8 cellular contexts compared by ENCODE assay signal in genomic region chr19:8446055-8446709, GRCh38. TPM values are rescaled to one million over a fixed set of nuclear protein-coding genes. Genes with fewer than 3 reads are reported as not detected.
DNase-seq lines count a peak whose midpoint lies in the region; ATAC-seq and TF ChIP-seq lines count a peak whose summit lies in the region.

No MANE protein-coding gene starts in this region.

- H3K9ac ChIP-seq in mesenchymal stem cell (ENCODE audit: low read length): peak overlapping the region; percentile 98

- no peak overlapping the region for H4K8ac ChIP-seq in mesenchymal stem cell (ENCODE audit: low read length)

- intact Hi-C loops in heart left ventricle (cut with DNase I): loop anchor here in 6 of 10 donors (5.0 to 10.0 kb wide), 4 partner anchors 34 to 94 kb away; partner anchors contain the start of genes MARCHF2 (in 5 of the 6), PRAM1 (in 1 of the 6) and ZNF414 (in 1 of the 6)
- intact Hi-C loops in Right ventricle myocardium superior (cut with DNase I): no loop called here
- intact Hi-C loops in body of pancreas (cut with DNase I): no loop called here

- H3K4ac ChIP-seq in mesenchymal stem cell (ENCODE audit: low read depth in 1 of 2, low read length in 2 of 2): no peak overlapping the region

- ATAC-seq in heart left ventricle: no peak
- ATAC-seq in Right ventricle myocardium superior (ENCODE audit: poor library complexity): no peak
- ATAC-seq in body of pancreas: no peak
- ATAC-seq in GM21825 (IDR thresholded peaks at IDR 0.05; ENCODE audit: unreplicated experiment): no peak

- H3K4me1 ChIP-seq in heart left ventricle: peaks cover 14 to 61% (median 51%) of the 10 kb centered on the region in 12 donors
- peaks cover 44% of the 10 kb centered on the region for H3K4me1 ChIP-seq in body of pancreas
- peaks cover 22% of the 10 kb centered on the region for H3K4me1 ChIP-seq in mesenchymal stem cell (ENCODE audit: control insufficient read depth, insufficient read depth, low read depth, low read length)
- H3K4me1 ChIP-seq in urinary bladder (ENCODE audit: insufficient read depth): peaks cover 3% of the 10 kb centered on the region

- no peak overlapping the region for H2AFZ ChIP-seq in mesenchymal stem cell (ENCODE audit: low read depth, low read length)

- H4K91ac ChIP-seq in mesenchymal stem cell (ENCODE audit: low read length): no peak overlapping the region

- DNase-seq in heart left ventricle: no peak
- DNase-seq in Right ventricle myocardium superior: no peak
- DNase-seq in body of pancreas: no peak
- peak; percentile 43 for DNase-seq in mesenchymal stem cell
- DNase-seq in islet precursor cell: no peak
- DNase-seq in activated gamma-delta T cell (lab: John Stamatoyannopoulos, UW): no peak

- no peak for TF ChIP-seq POLR2A in heart left ventricle (IDR thresholded peaks at IDR 0.05)
- TF ChIP-seq POLR2A in body of pancreas (IDR thresholded peaks at IDR 0.05): no peak

- H3K27ac ChIP-seq in heart left ventricle: peak overlapping the region in 11 of 12 donors; percentile 90 to 99 (median 97)
- peak overlapping the region in 3 of 4 donors; percentile 86 to 95 (median 88) for H3K27ac ChIP-seq in body of pancreas
- no peak overlapping the region for H3K27ac ChIP-seq in mesenchymal stem cell (ENCODE audit: low read length, poor library complexity, severe bottlenecking)
- no peak overlapping the region for H3K27ac ChIP-seq in urinary bladder (ENCODE audit: low read depth)

- no peak overlapping the region for H2BK15ac ChIP-seq in mesenchymal stem cell (ENCODE audit: low read depth, poor library complexity, severe bottlenecking)

- H3K23ac ChIP-seq in mesenchymal stem cell (ENCODE audit: low read length in 2 of 2): no peak overlapping the region

- peak overlapping the region; percentile 94 for H3K4me2 ChIP-seq in mesenchymal stem cell (ENCODE audit: low read length, poor library complexity, severe bottlenecking)

- H3K9me3 ChIP-seq in heart left ventricle: no peaks in the 10 kb centered on the region
- H3K9me3 ChIP-seq in body of pancreas: no peaks in the 10 kb centered on the region
- no peaks in the 10 kb centered on the region for H3K9me3 ChIP-seq in mesenchymal stem cell (ENCODE audit: control insufficient read depth, low read length)

- H3K79me1 ChIP-seq in mesenchymal stem cell (replicated peaks; ENCODE audit: low read length, poor library complexity, severe bottlenecking): no peaks in the 10 kb centered on the region

- no peak overlapping the region for H3K14ac ChIP-seq in mesenchymal stem cell (ENCODE audit: low read length in 2 of 2)

- H3K4me3 ChIP-seq in heart left ventricle: peak overlapping the region; percentile 71 to 100 (median 97)
- H3K4me3 ChIP-seq in body of pancreas: peak overlapping the region; percentile 79 to 91
- H3K4me3 ChIP-seq in mesenchymal stem cell (ENCODE audit: insufficient read depth in 1 of 2, low read depth in 1 of 2, low read length in 2 of 2): peak overlapping the region; percentile 89 to 98
- H3K4me3 ChIP-seq in urinary bladder (ENCODE audit: low read depth, low read length): peak overlapping the region; percentile 94

- H2BK120ac ChIP-seq in mesenchymal stem cell (ENCODE audit: low read depth, low read length): no peak overlapping the region

- no peak overlapping the region for H3K18ac ChIP-seq in mesenchymal stem cell (ENCODE audit: low read depth in 1 of 2, low read length in 2 of 2)

- TF ChIP-seq CTCF in heart left ventricle (IDR thresholded peaks at IDR 0.05) (no peak), body of pancreas (IDR thresholded peaks at IDR 0.05) (no peak)

- no peak overlapping the region for H2BK12ac ChIP-seq in mesenchymal stem cell (ENCODE audit: low read length in 2 of 2)

- no peaks in the 10 kb centered on the region for H3K27me3 ChIP-seq in heart left ventricle
- no peaks in the 10 kb centered on the region for H3K27me3 ChIP-seq in body of pancreas
- H3K27me3 ChIP-seq in mesenchymal stem cell (ENCODE audit: control insufficient read depth in 1 of 2, insufficient read depth in 1 of 2, low read length in 2 of 2): no peaks in the 10 kb centered on the region

- peaks cover 0 to 19% (median 12%) of the 10 kb centered on the region in 9 donors for H3K36me3 ChIP-seq in heart left ventricle
- H3K36me3 ChIP-seq in body of pancreas (replicated peaks in 1 of 2; ENCODE audit: insufficient read depth in 1 of 2, low read depth in 2 of 2): no peaks in the 10 kb centered on the region
- peaks cover 4 to 16% of the 10 kb centered on the region in 2 experiments for H3K36me3 ChIP-seq in mesenchymal stem cell (ENCODE audit: control insufficient read depth in 1 of 2, insufficient read depth in 2 of 2, low read depth in 1 of 2, low read length in 2 of 2)
- H3K36me3 ChIP-seq in urinary bladder (ENCODE audit: insufficient read depth): no peaks in the 10 kb centered on the region

- H2AK5ac ChIP-seq in mesenchymal stem cell (ENCODE audit: low read length, severe bottlenecking): no peak overlapping the region

- WGBS in heart left ventricle, 4 donors: 20 to 25% (median 22%) methylated on average over 16 of the region's 16 CpGs
- 14 to 18% methylated on average over 12 to 16 of the region's 16 CpGs for WGBS in body of pancreas, 2 donors
- 59% methylated on average over 12 of the region's 16 CpGs for WGBS in mesenchymal stem cell
- WGBS in urinary bladder: 28% methylated on average over 16 of the region's 16 CpGs

- H2BK5ac ChIP-seq in mesenchymal stem cell (ENCODE audit: low read depth, low read length, poor library complexity, severe bottlenecking): no peak overlapping the region

RNA-seq across cellular contexts. Expression of gene HNRNPM, which starts 1.4 kb away (rescaled TPM):
- total RNA-seq in heart left ventricle (100 to 1,000 TPM in 3 of 9 donors, 10 to 100 TPM in 6; 46.7 to 111 (median 95.3) TPM), Right ventricle myocardium superior (113 TPM), body of pancreas (100 to 1,000 TPM in 1 of 2 donors, 10 to 100 TPM in 1; 64.9 to 146 TPM), urinary bladder (63.7 TPM)
- polyA plus RNA-seq in heart left ventricle (100 to 1,000 TPM in 1 of 2 donors, 10 to 100 TPM in 1; 43.4 to 183 TPM), urinary bladder (173 TPM)
- 84.5 TPM for polyA plus RNA-seq in mesenchymal stem cell (2013, experiment 1 of 2)
- 82.9 TPM for polyA plus RNA-seq in mesenchymal stem cell (2013, experiment 2 of 2)

RNA-seq across cellular contexts. Expression of gene MARCHF2, which starts 33.1 kb away (rescaled TPM):
- total RNA-seq in heart left ventricle: 100 to 1,000 TPM in 4 of 9 donors, 10 to 100 TPM in 5; 67.2 to 308 (median 93.7) TPM
- 10 to 100 TPM; 50.7 to 70.3 TPM for polyA plus RNA-seq in heart left ventricle
- 100.0 TPM for total RNA-seq in Right ventricle myocardium superior
- 10 to 100 TPM; 32.9 to 35.9 TPM for total RNA-seq in body of pancreas
- 42.1 TPM for polyA plus RNA-seq in mesenchymal stem cell (2013, experiment 1 of 2)
- polyA plus RNA-seq in mesenchymal stem cell (2013, experiment 2 of 2): 39.4 TPM
- total RNA-seq in urinary bladder: 38.8 TPM
- polyA plus RNA-seq in urinary bladder: 98.2 TPM

RNA-seq across cellular contexts. Expression of gene RAB11B, which starts 56.0 kb away (rescaled TPM):
- total RNA-seq in heart left ventricle (100 to 1,000 TPM in 8 of 9 donors, 10 to 100 TPM in 1; 56.4 to 159 (median 141) TPM), Right ventricle myocardium superior (136 TPM), body of pancreas (10 to 100 TPM; 47.7 to 50.4 TPM), urinary bladder (63.9 TPM)
- polyA plus RNA-seq in heart left ventricle (100 to 1,000 TPM; 124 to 126 TPM), urinary bladder (131 TPM)
- polyA plus RNA-seq in mesenchymal stem cell (2013, experiment 1 of 2): 90.1 TPM
- 92.4 TPM for polyA plus RNA-seq in mesenchymal stem cell (2013, experiment 2 of 2)

RNA-seq across cellular contexts. Expression of gene PRAM1, which starts 56.3 kb away (rescaled TPM):
- 1 to 10 TPM in 2 of 9 donors, under 1 TPM in 6, not detected in 1; 0.23 to 9.9 (median 0.53) TPM for total RNA-seq in heart left ventricle
- under 1 TPM; 0.53 to 0.72 TPM for polyA plus RNA-seq in heart left ventricle
- total RNA-seq in Right ventricle myocardium superior: 0.70 TPM
- total RNA-seq in body of pancreas: under 1 TPM; 0.26 to 0.33 TPM
- 0.03 TPM for polyA plus RNA-seq in mesenchymal stem cell (2013, experiment 1 of 2)
- not detected for polyA plus RNA-seq in mesenchymal stem cell (2013, experiment 2 of 2)
- total RNA-seq in urinary bladder: 0.58 TPM
- 0.85 TPM for polyA plus RNA-seq in urinary bladder

Comparison
In these comparisons a context has a peak if more than half of its experiments do, and no peak if none do; other contexts are left out.
1. intact Hi-C loops: an anchor here in heart left ventricle (5.0 to 10.0 kb wide); none called in Right ventricle myocardium superior and body of pancreas.
2. H3K27ac ChIP-seq: peak in heart left ventricle (11 of 12) and body of pancreas (3 of 4); none in mesenchymal stem cell (single experiment) and urinary bladder (single experiment).
3. Peak in every context shown above with its lines, with median percentiles within 50 percentile points of each other: H3K4me3 ChIP-seq.